Comparison of ENCODE assay signal across 7 cellular contexts in the genomic region with DNA sequence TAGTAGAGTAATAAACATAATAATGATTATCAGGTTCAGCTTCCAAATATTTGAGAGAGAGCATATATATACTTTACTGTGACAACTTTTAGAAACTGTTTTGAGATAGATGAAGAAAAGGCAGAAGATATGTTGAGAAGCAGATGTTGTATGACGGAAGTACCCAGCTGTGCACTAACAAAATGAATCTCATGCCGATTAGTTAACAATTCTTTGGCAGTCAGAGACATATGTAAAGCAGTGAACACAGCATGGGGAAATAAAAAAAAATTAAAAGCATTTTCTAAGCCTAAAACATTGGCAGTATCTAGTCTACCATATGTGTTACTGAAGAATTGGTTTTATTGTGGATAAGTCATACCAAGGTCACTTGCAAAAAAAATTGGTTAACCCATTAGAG.
"Had no signal": no experiment of that assay in that cellular context is flagged by ENCODE, and none has a peak within 500 bp of the region (broad histone marks: within the 10 kb centered on the region; RNA-seq: fewer than 3 reads in every experiment).

No MANE protein-coding gene starts in this region.

- H3K4me3 ChIP-seq: K562 had no signal

- DNase-seq: IMR-90, KBM-7, KG1 had no signal

- H3K27ac ChIP-seq: HL-60, KMS-11 had no signal

- H3K4me2 ChIP-seq: KMS-11 had no signal

- H3K27me3 Mint-ChIP-seq: IgD-negative memory B cell had no signal

- H3K36me3 Mint-ChIP-seq: IgD-negative memory B cell had no signal

- H3K27ac Mint-ChIP-seq: IgD-negative memory B cell had no signal

- H3K4me3 Mint-ChIP-seq: IgD-negative memory B cell had no signal

- H3K9ac ChIP-seq: KMS-11 had no signal
